ENCODE assay signal across 15 cellular contexts in the genomic region with DNA sequence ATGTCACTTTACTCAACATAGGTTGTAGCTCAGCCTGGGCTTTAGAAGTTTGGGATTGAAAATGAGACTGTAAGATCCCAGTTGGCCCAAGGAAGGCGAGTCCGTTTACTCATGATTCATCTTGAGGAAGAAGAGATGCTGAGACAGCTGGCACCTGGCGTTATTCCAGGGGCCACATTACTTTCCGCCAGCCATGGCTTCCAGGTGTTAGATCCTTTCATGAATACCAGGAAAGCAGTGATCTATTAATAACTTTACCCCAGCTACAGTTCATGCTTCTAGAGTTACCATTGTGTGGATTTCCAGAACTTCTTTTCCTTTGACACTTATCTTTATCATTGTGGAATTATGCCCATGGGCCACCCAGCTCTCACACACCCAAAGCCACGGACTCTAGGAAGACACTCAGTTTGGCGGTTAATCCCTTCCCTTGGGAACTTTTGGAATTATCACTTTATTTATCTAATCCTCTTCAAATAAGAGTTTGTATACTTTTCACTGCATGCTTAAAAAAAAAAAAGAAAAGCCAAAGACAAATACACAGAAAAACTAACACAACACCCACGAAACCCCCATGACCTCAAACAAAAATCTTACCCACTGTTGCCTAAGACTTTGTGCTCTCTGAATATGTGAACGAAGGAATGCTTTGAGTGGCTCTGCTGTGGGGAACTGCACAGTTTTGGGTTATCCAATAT. TPM values are rescaled to one million over a fixed set of nuclear protein-coding genes. Genes with fewer than 3 reads are reported as not detected.
DNase-seq lines count a peak whose midpoint lies in the region; ATAC-seq and TF ChIP-seq lines count a peak whose summit lies in the region.
"Had no signal": no experiment of that assay in that cellular context is flagged by ENCODE, and none has a peak within 500 bp of the region (broad histone marks: within the 10 kb centered on the region; RNA-seq: fewer than 3 reads in every experiment).

No MANE protein-coding gene starts in this region.

- no peaks in the 10 kb centered on the region for H3K9me3 Mint-ChIP-seq in chondrocyte (ENCODE audit: low read depth)
- no peaks in the 10 kb centered on the region for H3K9me3 Mint-ChIP-seq in activated naive CD8-positive, alpha-beta T cell treated with anti-CD3 and anti-CD28 coated beads for 36 hours
- H3K9me3 Mint-ChIP-seq in glutamatergic neuron (ENCODE audit: unreplicated experiment), result no peaks in the 10 kb centered on the region
- no peaks in the 10 kb centered on the region for H3K9me3 Mint-ChIP-seq in natural killer cell treated with Interleukin-12 subunit alpha and Interleukin-12 subunit beta and Interleukin-15 and Interleukin-18, amount 100 ng/mL, for 72 hours

- ATAC-seq in natural killer cell treated with Interleukin-12 subunit alpha and Interleukin-12 subunit beta and Interleukin-15 and Interleukin-18, amount 100 ng/mL, for 72 hours, result no peak

- peak overlapping the region; percentile 54 for H3K27ac ChIP-seq in ACC112 (ENCODE audit: low read depth, low read length)
- peak overlapping the region; percentile 43 for H3K27ac ChIP-seq in mesodermal cell (ENCODE audit: low read depth, low read length, severe bottlenecking)
- H3K27ac ChIP-seq: coronary artery, neutrophil, SK-N-MC had no signal

- H3K36me3 ChIP-seq in ACC112 (ENCODE audit: insufficient read depth, low read length) (no peaks in the 10 kb centered on the region), mesodermal cell (ENCODE audit: control insufficient read depth, insufficient read depth, low read length) (peaks cover 34% of the 10 kb centered on the region)
- H3K36me3 ChIP-seq: neutrophil had no signal

- H3K36me3 Mint-ChIP-seq in chondrocyte (ENCODE audit: low read depth), result peaks cover 3% of the 10 kb centered on the region
- H3K36me3 Mint-ChIP-seq in activated naive CD8-positive, alpha-beta T cell treated with anti-CD3 and anti-CD28 coated beads for 36 hours, result no peaks in the 10 kb centered on the region
- peaks cover 4% of the 10 kb centered on the region for H3K36me3 Mint-ChIP-seq in glutamatergic neuron (ENCODE audit: unreplicated experiment)
- H3K36me3 Mint-ChIP-seq in natural killer cell treated with Interleukin-12 subunit alpha and Interleukin-12 subunit beta and Interleukin-15 and Interleukin-18, amount 100 ng/mL, for 72 hours, result no peaks in the 10 kb centered on the region

- no peak overlapping the region for H3K4me3 ChIP-seq in ACC112 (ENCODE audit: low read depth, low read length)
- H3K4me3 ChIP-seq in mesodermal cell (ENCODE audit: extremely low read depth, insufficient read depth, low read length, poor library complexity, severe bottlenecking), result no peak overlapping the region
- H3K4me3 ChIP-seq: coronary artery, SK-N-MC had no signal

- H3K4me1 Mint-ChIP-seq in chondrocyte (ENCODE audit: low read depth), result peaks cover 78% of the 10 kb centered on the region
- peaks cover 3% of the 10 kb centered on the region for H3K4me1 Mint-ChIP-seq in activated naive CD8-positive, alpha-beta T cell treated with anti-CD3 and anti-CD28 coated beads for 36 hours
- peaks cover 22% of the 10 kb centered on the region for H3K4me1 Mint-ChIP-seq in glutamatergic neuron (ENCODE audit: low read depth, unreplicated experiment)
- no peaks in the 10 kb centered on the region for H3K4me1 Mint-ChIP-seq in natural killer cell treated with Interleukin-12 subunit alpha and Interleukin-12 subunit beta and Interleukin-15 and Interleukin-18, amount 100 ng/mL, for 72 hours (ENCODE audit: low read depth in 2 of 2)

- peak overlapping the region; percentile 81 for H3K27ac Mint-ChIP-seq in chondrocyte (ENCODE audit: unreplicated experiment)
- H3K27ac Mint-ChIP-seq in activated naive CD8-positive, alpha-beta T cell treated with anti-CD3 and anti-CD28 coated beads for 36 hours, result no peak overlapping the region
- no peak overlapping the region for H3K27ac Mint-ChIP-seq in glutamatergic neuron (ENCODE audit: unreplicated experiment)
- H3K27ac Mint-ChIP-seq in natural killer cell treated with Interleukin-12 subunit alpha and Interleukin-12 subunit beta and Interleukin-15 and Interleukin-18, amount 100 ng/mL, for 72 hours, result no peak overlapping the region

- H3K4me1 ChIP-seq in ACC112 (ENCODE audit: control insufficient read depth, insufficient read depth, low read length, unreplicated experiment) (peaks cover 56% of the 10 kb centered on the region), mesodermal cell (ENCODE audit: control insufficient read depth, insufficient read depth, low read length, poor library complexity, severe bottlenecking) (peaks cover 36% of the 10 kb centered on the region)

- no peaks in the 10 kb centered on the region for H3K27me3 ChIP-seq in ACC112 (ENCODE audit: insufficient read depth, low read length)
- H3K27me3 ChIP-seq: neutrophil had no signal

- H3K4me3 Mint-ChIP-seq in chondrocyte (ENCODE audit: unreplicated experiment) (no peak overlapping the region), glutamatergic neuron (ENCODE audit: unreplicated experiment) (no peak overlapping the region)
- H3K4me3 Mint-ChIP-seq in activated naive CD8-positive, alpha-beta T cell treated with anti-CD3 and anti-CD28 coated beads for 36 hours, result no peak overlapping the region
- H3K4me3 Mint-ChIP-seq in natural killer cell treated with Interleukin-12 subunit alpha and Interleukin-12 subunit beta and Interleukin-15 and Interleukin-18, amount 100 ng/mL, for 72 hours, result no peak overlapping the region

- no peaks in the 10 kb centered on the region for H3K9me3 ChIP-seq in mesodermal cell (ENCODE audit: control insufficient read depth, low read length)
- H3K9me3 ChIP-seq: neutrophil had no signal

- H3K27me3 Mint-ChIP-seq in chondrocyte (ENCODE audit: low read depth) (no peaks in the 10 kb centered on the region), glutamatergic neuron (ENCODE audit: unreplicated experiment) (peaks cover 1% of the 10 kb centered on the region)
- peaks cover 6% of the 10 kb centered on the region for H3K27me3 Mint-ChIP-seq in activated naive CD8-positive, alpha-beta T cell treated with anti-CD3 and anti-CD28 coated beads for 36 hours
- H3K27me3 Mint-ChIP-seq in natural killer cell treated with Interleukin-12 subunit alpha and Interleukin-12 subunit beta and Interleukin-15 and Interleukin-18, amount 100 ng/mL, for 72 hours, result peaks cover 4 to 27% of the 10 kb centered on the region in 2 donors

- H3K79me2 ChIP-seq in ACC112 (ENCODE audit: control insufficient read depth, insufficient read depth, low read length, unreplicated experiment), result peaks cover 90% of the 10 kb centered on the region

- no peak overlapping the region for H2AFZ ChIP-seq in ACC112 (ENCODE audit: low read length, unreplicated experiment)

- no peak for TF ChIP-seq CTCF in chondrocyte (IDR thresholded peaks at IDR 0.05)
- no peak for TF ChIP-seq CTCF in glutamatergic neuron (IDR thresholded peaks at IDR 0.05; ENCODE audit: partially characterized antibody, unreplicated experiment)

- DNase-seq in LHCN-M2 (ENCODE audit: low read depth) (peak; percentile 91), chondrocyte (ENCODE audit: low spot score) (no peak), glutamatergic neuron (no peak)
- no peak for DNase-seq in activated naive CD8-positive, alpha-beta T cell treated with anti-CD3 and anti-CD28 coated beads for 36 hours
- DNase-seq in activated CD4-positive, CD25-positive, alpha-beta regulatory T cell treated with anti-CD3 and anti-CD28 coated beads, Interleukin-2, amount 50 U/mL, for 72 hours, result no peak
- DNase-seq in natural killer cell treated with Interleukin-12 subunit alpha and Interleukin-12 subunit beta and Interleukin-15 and Interleukin-18, amount 100 ng/mL, for 72 hours (ENCODE audit: low spot score), result no peak
- DNase-seq: activated CD4-positive, alpha-beta T cell treated with anti-CD3 and anti-CD28 coated beads for 4 hours; activated effector memory CD4-positive, alpha-beta T cell treated with anti-CD3 and anti-CD28 coated beads, Interleukin-2, amount 50 U/mL, for 16 hours; KBM-7; NCI-H2227 treated with DMSO at 0.1 percent for 48 hours had no signal

- 90 to 91% methylated on average over 4 to 6 of the region's 8 CpGs for WGBS in mesodermal cell (ENCODE audit: insufficient coverage in 2 of 2), 2 experiments

RNA-seq across cellular contexts. Expression of a gene that starts 26.9 kb away (rescaled TPM):
- 64.1 and 72.7 TPM in 2 replicates for total RNA-seq in LHCN-M2 (2014; rRNA removed)
- polyA plus RNA-seq in LHCN-M2 (2012), result 46.8 TPM
- 177 to 287 TPM (median 260 TPM) in 3 replicates for total RNA-seq in chondrocyte
- 76.7 TPM for polyA plus RNA-seq in mesodermal cell (2013, experiment 1 of 2)
- polyA plus RNA-seq in mesodermal cell (2013, experiment 2 of 2), result 79.3 TPM
- 1 to 10 TPM; 7.9 to 9.0 TPM for total RNA-seq in activated naive CD8-positive, alpha-beta T cell treated with anti-CD3 and anti-CD28 coated beads for 36 hours
- total RNA-seq in glutamatergic neuron (ENCODE audit: unreplicated experiment), result 259 TPM
- total RNA-seq in natural killer cell treated with Interleukin-12 subunit alpha and Interleukin-12 subunit beta and Interleukin-15 and Interleukin-18, amount 100 ng/mL, for 72 hours, result 1 to 10 TPM in 1 of 2 donors, under 1 TPM in 1; 0.93 to 1.1 TPM

Comparison
In these comparisons a context has a peak if more than half of its experiments do, and no peak if none do; other contexts are left out.
1. RNA of a gene that starts 26.9 kb away (total RNA-seq): 177 to 287 TPM in chondrocyte, 259 TPM in glutamatergic neuron (single experiment), 64.1 to 72.7 TPM in LHCN-M2 and 7.9 to 9.0 TPM in activated naive CD8-positive, alpha-beta T cell treated with anti-CD3 and anti-CD28 coated beads for 36 hours; 0.93 to 1.1 TPM in natural killer cell treated with Interleukin-12 subunit alpha and Interleukin-12 subunit beta and Interleukin-15 and Interleukin-18, amount 100 ng/mL, for 72 hours; every median in the first group is over 4 times any median in the second.